In the genomic region with DNA sequence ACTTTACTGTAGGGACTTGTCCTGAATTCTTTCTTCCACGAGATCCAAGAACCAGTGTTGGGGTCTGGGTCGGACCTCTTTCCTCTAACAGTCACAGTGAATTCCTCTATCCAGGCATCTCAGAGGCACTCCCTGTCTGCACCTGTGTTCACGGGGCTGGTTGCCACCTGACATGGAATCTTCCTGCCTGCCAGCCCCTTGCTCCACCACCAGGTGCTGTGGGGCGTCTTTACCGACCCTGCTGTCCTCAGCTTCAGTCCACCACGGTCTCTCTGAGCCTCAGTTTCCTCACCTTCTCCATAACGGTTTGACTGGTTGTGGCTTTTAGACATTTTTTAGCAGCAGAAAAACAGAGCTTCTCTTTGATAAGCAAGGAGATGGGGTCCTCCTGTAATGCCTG, we compare ENCODE assay signal across 29 cellular contexts.
DNase-seq lines count a peak whose midpoint lies in the region; ATAC-seq, FAIRE-seq and TF ChIP-seq lines count a peak whose summit lies in the region.
"Had no signal": no experiment of that assay in that cellular context is flagged by ENCODE, and none has a peak within 500 bp of the region (broad histone marks: within the 10 kb centered on the region; RNA-seq: fewer than 3 reads in every experiment).

No MANE protein-coding gene starts in this region.

- TF ChIP-seq RAD21 in IMR-90 (IDR thresholded peaks at IDR 0.05; ENCODE audit: low read length) = no peak
- TF ChIP-seq RAD21 in GM12878 (IDR thresholded peaks at IDR 0.05; ENCODE audit: insufficient read depth, low read depth, low read length) = no peak

- H3K36me3 ChIP-seq in IMR-90 (ENCODE audit: control insufficient read depth, insufficient read depth, low read length) = no peaks in the 10 kb centered on the region
- H3K36me3 ChIP-seq in GM12878 (ENCODE audit: control insufficient read depth in 2 of 2, insufficient read depth in 2 of 2, low read length in 1 of 2) = no peaks in the 10 kb centered on the region
- no peaks in the 10 kb centered on the region for H3K36me3 ChIP-seq in mesendoderm (ENCODE audit: control insufficient read depth, insufficient read depth, low read length)
- H3K36me3 ChIP-seq: BE2C, esophagus muscularis mucosa had no signal

- no peak overlapping the region for H2AK5ac ChIP-seq in IMR-90 (ENCODE audit: low read depth, low read length)
- H2AK5ac ChIP-seq in mesendoderm (ENCODE audit: low read length) = no peak overlapping the region

- H3K18ac ChIP-seq in IMR-90 (ENCODE audit: low read depth, low read length) = no peak overlapping the region
- H3K18ac ChIP-seq in mesendoderm (ENCODE audit: low read length) = no peak overlapping the region

- H3K27me3 ChIP-seq in IMR-90 (ENCODE audit: control insufficient read depth, insufficient read depth, low read length) (peaks cover 24% of the 10 kb centered on the region), GM12878 (replicated peaks in 1 of 2; ENCODE audit: control insufficient read depth in 2 of 2, insufficient read depth in 2 of 2, low read length in 1 of 2) (peaks cover 4 to 5% of the 10 kb centered on the region in 2 experiments; a peak in 3 of 4 replicates), mesendoderm (ENCODE audit: insufficient read depth, low read length, poor library complexity) (no peaks in the 10 kb centered on the region)
- H3K27me3 ChIP-seq: BE2C, esophagus muscularis mucosa had no signal

- H2AFZ ChIP-seq in IMR-90 (replicated peaks; ENCODE audit: low read length, poor library complexity) (no peak overlapping the region), GM12878 (ENCODE audit: control insufficient read depth, low read depth, low read length) (no peak overlapping the region)
- H2AFZ ChIP-seq: GM23248 had no signal

- H3K4me2 ChIP-seq in IMR-90 (ENCODE audit: low read depth, low read length) (0 out of 2 replicates have a peak overlapping the region, but pooled peaks have one; percentile 26), GM12878 (ENCODE audit: control insufficient read depth, insufficient read depth) (no peak overlapping the region), mesendoderm (ENCODE audit: low read length) (no peak overlapping the region)

- no peak for ATAC-seq in IMR-90 (ENCODE audit: low read depth)
- peak; percentile 42; the same call in 1 of the 3 replicates for ATAC-seq in GM12878
- no peak for ATAC-seq in HG02885 (IDR thresholded peaks at IDR 0.05; ENCODE audit: poor library complexity, unreplicated experiment)
- no peak for ATAC-seq in activated CD4-positive, CD25-positive, alpha-beta regulatory T cell treated with anti-CD3 and anti-CD28 coated beads, Interleukin-2, amount 50 U/mL, for 24 hours
- ATAC-seq in activated naive CD4-positive, alpha-beta T cell treated with anti-CD3 and anti-CD28 coated beads, Interleukin-2, amount 50 U/mL, for 72 hours = no peak
- ATAC-seq: activated naive CD8-positive, alpha-beta T cell treated with anti-CD3 and anti-CD28 coated beads, Interleukin-2, amount 50 U/mL, for 24 hours; left colon; natural killer cell treated with Interleukin-12 subunit alpha and Interleukin-12 subunit beta and Interleukin-15 and Interleukin-18, amount 100 ng/mL, for 72 hours; stimulated activated memory B cell treated with anti-CD40 and anti-IgM and Interleukin-4, amounts not matched to agents 10 μg/mL and 1 μg/mL and 100 μg/mL, for 72 hours; T-cell had no signal

- H2BK15ac ChIP-seq in IMR-90 (ENCODE audit: low read depth, low read length) = no peak overlapping the region; the same call in 2 of the 3 replicates
- no peak overlapping the region for H2BK15ac ChIP-seq in mesendoderm (replicated peaks; ENCODE audit: low read depth)

- in situ Hi-C loops in IMR-90 (cut with MboI; ENCODE audit: low sequenced_read_pairs) = no loop called here
- in situ Hi-C loops in GM12878 (cut with MboI) = no loop called here

- TF ChIP-seq POLR2A in IMR-90 (IDR thresholded peaks at IDR 0.05; ENCODE audit: low read depth, low read length) (no peak), GM12878 (IDR thresholded peaks at IDR 0.05; ENCODE audit: low read depth, low read length) (no peak)

- no peak overlapping the region for H4K8ac ChIP-seq in IMR-90 (ENCODE audit: low read depth in 2 of 2, low read length in 2 of 2)
- no peak overlapping the region for H4K8ac ChIP-seq in mesendoderm (ENCODE audit: low read depth, low read length)

- no peak overlapping the region for H3K14ac ChIP-seq in IMR-90 (replicated peaks; ENCODE audit: low read depth, low read length)

- H4K5ac ChIP-seq in IMR-90 (ENCODE audit: low read depth, low read length) (no peak overlapping the region), mesendoderm (ENCODE audit: low read length) (no peak overlapping the region)

- DNase-seq in IMR-90 = no peak
- DNase-seq in GM12878 (ENCODE audit: low read depth, low spot score) = no peak
- peak; percentile 27 for DNase-seq in mesendoderm
- DNase-seq in activated CD4-positive, alpha-beta T cell treated with anti-CD3 and anti-CD28 coated beads, Interleukin-2, amount 50 U/mL, for 1 hour = no peak
- DNase-seq in activated naive CD4-positive, alpha-beta T cell treated with anti-CD3 and anti-CD28 coated beads, Interleukin-2, amount 50 U/mL, for 72 hours (ENCODE audit: low spot score in 2 of 2) = no peak
- DNase-seq: activated B cell treated with CpG ODN at 0.5 μM for 24 hours; activated CD4-positive, alpha-beta T cell treated with anti-CD3 and anti-CD28 coated beads, Interleukin-2, amount 50 U/mL, for 4 hours; activated naive CD8-positive, alpha-beta T cell treated with anti-CD3 and anti-CD28 coated beads, Interleukin-2, amount 50 U/mL, for 24 hours; activated T-cell treated with anti-CD3 and anti-CD28 coated beads, Interleukin-2, amount 50 U/mL, for 48 hours; BE2C; caudate nucleus; CD8-positive, alpha-beta memory T cell; dermis blood vessel endothelial cell; foreskin melanocyte; GM23248; Kasumi-1; left colon; NCI-H1436; NCI-H446; T-cell; trophoblast cell had no signal

- H2BK5ac ChIP-seq in IMR-90 (ENCODE audit: low read depth, low read length, poor library complexity, severe bottlenecking) (no peak overlapping the region), mesendoderm (ENCODE audit: low read length) (no peak overlapping the region)

- H3K27ac ChIP-seq in IMR-90 (ENCODE audit: insufficient read depth, low read length) (no peak overlapping the region), GM12878 (ENCODE audit: control insufficient read depth, insufficient read depth) (no peak overlapping the region), mesendoderm (ENCODE audit: low read depth, low read length) (no peak overlapping the region)
- H3K27ac ChIP-seq: GM23248 had no signal

- SMC1A ChIA-PET in GM12878 (lab: Charles Lee; ENCODE audit: uncharacterized antibody, unreplicated experiment) = interaction anchor here (0.8 kb wide), 1 partner anchor 65 kb away, joined by 3 read pairs; no protein-coding TSS in a partner anchor

- peak overlapping the region; percentile 70 for H2AK9ac ChIP-seq in IMR-90 (replicated peaks; ENCODE audit: low read depth, low read length, poor library complexity)

- H3K4ac ChIP-seq in IMR-90 (ENCODE audit: low read depth, low read length) (no peak overlapping the region), mesendoderm (ENCODE audit: low read depth, low read length) (no peak overlapping the region)

- H3K23ac ChIP-seq in IMR-90 (ENCODE audit: low read depth, low read length) = no peak overlapping the region
- no peak overlapping the region for H3K23ac ChIP-seq in mesendoderm (ENCODE audit: low read length)

- no peaks in the 10 kb centered on the region for H3K36me3 Mint-ChIP-seq in activated naive CD4-positive, alpha-beta T cell treated with anti-CD3 and anti-CD28 coated beads, Interleukin-2, amount 50 U/mL, for 72 hours
- H3K36me3 Mint-ChIP-seq: CD8-positive, alpha-beta memory T cell; natural killer cell treated with Interleukin-12 subunit alpha and Interleukin-12 subunit beta and Interleukin-15 and Interleukin-18, amount 100 ng/mL, for 72 hours; stimulated activated memory B cell treated with anti-CD40 and anti-IgM and Interleukin-4, amounts not matched to agents 10 μg/mL and 1 μg/mL and 100 μg/mL, for 72 hours; T-cell had no signal

- peaks cover 6% of the 10 kb centered on the region; the same call in 1 of the 2 replicates for H3K9me1 ChIP-seq in IMR-90 (ENCODE audit: insufficient read depth, low read length)

- H3K56ac ChIP-seq in IMR-90 (ENCODE audit: extremely low read depth, insufficient read depth, low read length) (no peak overlapping the region), mesendoderm (ENCODE audit: low read length) (peak overlapping the region; percentile 10)

- BruUV-seq in IMR-90 (replicated peaks; lab: Mats Ljungman, UMichigan) (no TSS peak), GM12878 (replicated peaks; lab: Mats Ljungman, UMichigan) (no TSS peak)

- RAD21 ChIA-PET in GM12878 (lab: Charles Lee; ENCODE audit: unreplicated experiment) = no interaction called here

- peaks cover 4% of the 10 kb centered on the region; the same call in 1 of the 2 replicates for H3K4me1 ChIP-seq in IMR-90 (ENCODE audit: control insufficient read depth, insufficient read depth, low read length)
- no peaks in the 10 kb centered on the region for H3K4me1 ChIP-seq in GM12878 (ENCODE audit: control insufficient read depth, insufficient read depth, low read length)
- H3K4me1 ChIP-seq in mesendoderm (ENCODE audit: control insufficient read depth, low read depth, low read length) = no peaks in the 10 kb centered on the region
- H3K4me1 ChIP-seq: BE2C had no signal

- TF ChIP-seq CTCF in GM12874 (IDR thresholded peaks at IDR 0.05; ENCODE audit: insufficient read depth, low read depth, low read length) (0 out of 2 replicates have a peak, but pooled peaks have one; percentile 2), IMR-90 (conservative IDR thresholded peaks at IDR 0.05; ENCODE audit: low read depth, low read length) (no peak), GM12878 (IDR thresholded peaks at IDR 0.05 in 2 of 3, conservative IDR thresholded peaks at IDR 0.05 in 1 of 3; ENCODE audit: control insufficient read depth in 2 of 3, extremely low read depth in 1 of 3, insufficient read depth in 1 of 3, low read depth in 3 of 3, low read length in 3 of 3) (no peak)

- H3K4me3 ChIP-seq in IMR-90 (ENCODE audit: insufficient read depth, low read depth, low read length) = no peak overlapping the region
- H3K4me3 ChIP-seq in GM12878 = no peak overlapping the region
- no peak overlapping the region for H3K4me3 ChIP-seq in mesendoderm (ENCODE audit: low read length)
- H3K4me3 ChIP-seq: esophagus muscularis mucosa, GM23248 had no signal

- FAIRE-seq in GM12878 (lab: Jason Lieb, UNC) = no peak
- FAIRE-seq: astrocyte, endometrium had no signal

- no peak overlapping the region for H3K27ac Mint-ChIP-seq in activated naive CD4-positive, alpha-beta T cell treated with anti-CD3 and anti-CD28 coated beads, Interleukin-2, amount 50 U/mL, for 72 hours
- H3K27ac Mint-ChIP-seq: activated B cell treated with CpG ODN at 0.5 μM for 24 hours; activated naive CD8-positive, alpha-beta T cell treated with anti-CD3 and anti-CD28 coated beads, Interleukin-2, amount 50 U/mL, for 24 hours; natural killer cell treated with Interleukin-12 subunit alpha and Interleukin-12 subunit beta and Interleukin-15 and Interleukin-18, amount 100 ng/mL, for 72 hours; stimulated activated memory B cell treated with anti-CD40 and anti-IgM and Interleukin-4, amounts not matched to agents 10 μg/mL and 1 μg/mL and 100 μg/mL, for 72 hours; T-cell had no signal

- H4K91ac ChIP-seq in IMR-90 (ENCODE audit: insufficient read depth, low read depth, low read length) = no peak overlapping the region

- POLR2A ChIA-PET in IMR-90 (lab: Charles Lee; ENCODE audit: unreplicated experiment) (no interaction called here), GM12878 (lab: Charles Lee) (no interaction called here)

- H2BK120ac ChIP-seq in IMR-90 (ENCODE audit: low read depth, low read length) (no peak overlapping the region), mesendoderm (ENCODE audit: low read depth, low read length) (no peak overlapping the region)

- no peaks in the 10 kb centered on the region for H3K9me3 ChIP-seq in IMR-90 (ENCODE audit: control insufficient read depth, insufficient read depth, low read length)
- H3K9me3 ChIP-seq in GM12878 (replicated peaks; ENCODE audit: control insufficient read depth, insufficient read depth, low read length) = no peaks in the 10 kb centered on the region
- H3K9me3 ChIP-seq: BE2C, esophagus muscularis mucosa had no signal

- H3K9me3 Mint-ChIP-seq in activated naive CD4-positive, alpha-beta T cell treated with anti-CD3 and anti-CD28 coated beads, Interleukin-2, amount 50 U/mL, for 72 hours = no peaks in the 10 kb centered on the region
- H3K9me3 Mint-ChIP-seq: activated B cell treated with CpG ODN at 0.5 μM for 24 hours; activated naive CD8-positive, alpha-beta T cell treated with anti-CD3 and anti-CD28 coated beads, Interleukin-2, amount 50 U/mL, for 24 hours; CD8-positive, alpha-beta memory T cell; natural killer cell treated with Interleukin-12 subunit alpha and Interleukin-12 subunit beta and Interleukin-15 and Interleukin-18, amount 100 ng/mL, for 72 hours; stimulated activated memory B cell treated with anti-CD40 and anti-IgM and Interleukin-4, amounts not matched to agents 10 μg/mL and 1 μg/mL and 100 μg/mL, for 72 hours; T-cell had no signal

- TF ChIP-seq EP300 in GM12878 (IDR thresholded peaks at IDR 0.05; ENCODE audit: borderline replicate concordance in 1 of 2, control insufficient read depth in 1 of 2, low read depth in 2 of 2, low read length in 2 of 2) = no peak

- H4K20me1 ChIP-seq in IMR-90 (ENCODE audit: insufficient read depth, low read length) (no peaks in the 10 kb centered on the region), GM12878 (ENCODE audit: control insufficient read depth, insufficient read depth) (no peaks in the 10 kb centered on the region)

- H3K79me1 ChIP-seq in IMR-90 (ENCODE audit: low read depth in 1 of 2, low read length in 2 of 2) (no peaks in the 10 kb centered on the region), mesendoderm (ENCODE audit: low read length) (no peaks in the 10 kb centered on the region)

- intact Hi-C loops in IMR-90 (cut with micrococcal nuclease) = no loop called here
- intact Hi-C loops in GM12878 (cut with micrococcal nuclease; ENCODE audit: unreplicated experiment) = no loop called here

- dilution Hi-C loops in IMR-90 (cut with HindIII; ENCODE audit: low sequenced_read_pairs, unreplicated experiment) = no loop called here

- no peaks in the 10 kb centered on the region for H3K79me2 ChIP-seq in GM12878 (ENCODE audit: control insufficient read depth, insufficient read depth, low read length)
- H3K79me2 ChIP-seq in mesendoderm (ENCODE audit: control insufficient read depth, insufficient read depth, low read length) = no peaks in the 10 kb centered on the region

- no peak overlapping the region for H2BK20ac ChIP-seq in IMR-90 (ENCODE audit: low read depth, low read length)

- H3K9ac ChIP-seq in IMR-90 (ENCODE audit: low read depth, low read length) (no peak overlapping the region), GM12878 (ENCODE audit: control insufficient read depth, insufficient read depth, low read length) (no peak overlapping the region), mesendoderm (ENCODE audit: low read length) (no peak overlapping the region)
- H3K9ac ChIP-seq: GM23248 had no signal

- CTCF ChIA-PET in IMR-90 (lab: Yijun Ruan, JAX) (no interaction called here), GM12878 (lab: Yijun Ruan, JAX) (no interaction called here)

- no CpG with 5 or more reads among the region's 7 CpGs for WGBS in IMR-90 (ENCODE audit: extremely low coverage in 2 of 2, insufficient read length in 1 of 2), 2 experiments
- 7% methylated on average over 7 of the region's 7 CpGs for WGBS in GM12878 (ENCODE audit: insufficient coverage, insufficient replicate concordance, low lambda C conversion rate, missing lambda C conversion rate)
- WGBS in mesendoderm (ENCODE audit: extremely low coverage, insufficient coverage, low lambda C conversion rate) = no CpG with 5 or more reads among the region's 7 CpGs
